In genomic region chr11:101835465-101836063, GRCh38 we compare ENCODE assay signal across 17 cellular contexts.
A peak's percentile ranks its signal among the peaks of the same experiment; 100 is the strongest.
DNase-seq lines count a peak whose midpoint lies in the region; ATAC-seq and TF ChIP-seq lines count a peak whose summit lies in the region.
"Had no signal": no experiment of that assay in that cellular context is flagged by ENCODE, and none has a peak within 500 bp of the region (broad histone marks: within the 10 kb centered on the region; RNA-seq: fewer than 3 reads in every experiment).

No MANE protein-coding gene starts in this region.

- ATAC-seq in PC-3 (peak; percentile 95), GM18909 (IDR thresholded peaks at IDR 0.05; ENCODE audit: poor library complexity, unreplicated experiment) (no peak), GM19023 (IDR thresholded peaks at IDR 0.05; ENCODE audit: unreplicated experiment) (no peak), HG03342 (IDR thresholded peaks at IDR 0.05; ENCODE audit: unreplicated experiment) (no peak)
- ATAC-seq: GM23338 had no signal

- CTCF ChIA-PET in PC-3 (lab: Charles Lee): no interaction called here

- no peak for TF ChIP-seq CTCF in PC-3 (conservative IDR thresholded peaks at IDR 0.05; ENCODE audit: low read depth, low read length)
- TF ChIP-seq CTCF in epithelial cell of esophagus (IDR thresholded peaks at IDR 0.05; ENCODE audit: insufficient read depth, low read depth, low read length, missing control alignments): no peak

- H3K4me1 ChIP-seq in PC-3 (ENCODE audit: insufficient read depth, low read length): peaks cover 14% of the 10 kb centered on the region
- H3K4me1 ChIP-seq: BLaER1 had no signal

- H3K4me3 ChIP-seq in PC-3 (ENCODE audit: low read length): peak overlapping the region; percentile 33; the same call in 1 of the 2 replicates
- no peak overlapping the region for H3K4me3 ChIP-seq in epithelial cell of esophagus (ENCODE audit: low read length)
- H3K4me3 ChIP-seq: BLaER1, GM23338 had no signal

- H2AFZ ChIP-seq in PC-3 (ENCODE audit: low read length): 0 out of 2 replicates have a peak overlapping the region, but pooled peaks have one; percentile 4
- H2AFZ ChIP-seq: GM23338 had no signal

- intact Hi-C loops in PC-3 (cut with micrococcal nuclease): loop anchor here (1.0 to 10.0 kb wide), 4 partner anchors 8 to 151 kb away; no protein-coding TSS in a partner anchor

- peak; percentile 24 for DNase-seq in EH (ENCODE audit: low read depth)
- DNase-seq in HS-5 (ENCODE audit: low read depth): peak; percentile 40
- peak; percentile 89 for DNase-seq in PC-3
- DNase-seq in epithelial cell of esophagus (ENCODE audit: low read depth): peak; percentile 26
- no peak for DNase-seq in nucleus accumbens (lab: John Stamatoyannopoulos, UW)
- DNase-seq: 8988T; AML-193; Caco-2; CD8-positive, alpha-beta memory T cell; DND-41; H7; KBM-7 had no signal

- H4K20me1 ChIP-seq in PC-3 (ENCODE audit: low read length): no peaks in the 10 kb centered on the region
- H4K20me1 ChIP-seq: BLaER1 had no signal

- H3K79me2 ChIP-seq in PC-3 (ENCODE audit: low read length): no peaks in the 10 kb centered on the region

- H3K9me2 ChIP-seq in PC-3 (replicated peaks; ENCODE audit: low read length): no peaks in the 10 kb centered on the region

- H3K4me2 ChIP-seq in PC-3 (ENCODE audit: low read length): peak overlapping the region; percentile 72
- H3K4me2 ChIP-seq: BLaER1, GM23338 had no signal

- H3K27ac ChIP-seq in PC-3 (ENCODE audit: low read length): peak overlapping the region; percentile 55
- H3K27ac ChIP-seq: BLaER1 had no signal

- BruUV-seq in PC-3 (replicated peaks; lab: Mats Ljungman, UMichigan): no TSS peak

- no peaks in the 10 kb centered on the region for H3K36me3 ChIP-seq in PC-3 (ENCODE audit: low read depth, low read length)
- H3K36me3 ChIP-seq: BLaER1 had no signal

- H3K9ac ChIP-seq in PC-3 (ENCODE audit: low read length): no peak overlapping the region
- H3K9ac ChIP-seq: BLaER1 had no signal

- peaks cover 3% of the 10 kb centered on the region for H3F3A ChIP-seq in PC-3 (ENCODE audit: low read length, unreplicated experiment)

- no peaks in the 10 kb centered on the region for H3K9me3 ChIP-seq in PC-3 (ENCODE audit: low read length)
- H3K9me3 ChIP-seq: BLaER1, Caco-2 had no signal

- POLR2A ChIA-PET in PC-3 (lab: Charles Lee; ENCODE audit: unreplicated experiment): interaction anchor here (0.7 kb wide), 2 partner anchors 18 to 163 kb away, joined by 4 read pairs; no protein-coding TSS in a partner anchor

- H3K27me3 ChIP-seq in PC-3 (ENCODE audit: low read length): no peaks in the 10 kb centered on the region
- H3K27me3 ChIP-seq: BLaER1 had no signal

Comparison
In these comparisons a context has a peak if more than half of its experiments do, and no peak if none do; other contexts are left out.
1. DNase-seq: peak in EH (single experiment), HS-5 (single experiment), PC-3 (single experiment) and epithelial cell of esophagus (single experiment); none in nucleus accumbens (0 of 56).